ENCODE assay signal across 16 cellular contexts in the genomic region with DNA sequence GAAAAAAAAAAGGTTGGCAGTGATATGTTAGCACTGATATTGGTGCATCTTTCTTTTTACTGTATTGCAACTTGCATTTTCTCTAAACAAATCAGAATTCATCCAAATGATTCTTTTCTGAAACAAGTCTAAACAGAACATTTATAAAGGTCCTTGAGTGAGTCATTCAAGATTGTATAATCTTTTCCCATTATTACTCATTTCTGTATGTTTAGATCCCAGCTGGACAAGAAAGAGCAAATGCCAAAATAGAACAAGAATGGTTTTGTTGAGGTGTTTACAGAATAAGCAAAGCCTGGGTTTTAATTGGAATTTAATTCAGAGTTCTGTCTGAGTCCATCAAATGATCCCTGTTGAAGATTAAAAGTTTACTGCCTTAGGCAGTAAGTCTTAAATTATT.
DNase-seq lines count a peak whose midpoint lies in the region; ATAC-seq, FAIRE-seq and TF ChIP-seq lines count a peak whose summit lies in the region.
"Had no signal": no experiment of that assay in that cellular context is flagged by ENCODE, and none has a peak within 500 bp of the region (broad histone marks: within the 10 kb centered on the region; RNA-seq: fewer than 3 reads in every experiment).

No MANE protein-coding gene starts in this region.

- H3K27me3 Mint-ChIP-seq in CD8-positive, alpha-beta memory T cell: no peaks in the 10 kb centered on the region
- H3K27me3 Mint-ChIP-seq in progenitor cell of endocrine pancreas: no peaks in the 10 kb centered on the region
- H3K27me3 Mint-ChIP-seq: activated CD4-positive, alpha-beta T cell treated with anti-CD3 and anti-CD28 coated beads, Interleukin-2, amount 10 ng/mL, durations not matched to agents 24 days and 14 days had no signal

- no peak overlapping the region for H3K27ac ChIP-seq in foreskin keratinocyte
- H3K27ac ChIP-seq in CD8-positive, alpha-beta memory T cell (ENCODE audit: low read depth, low read length): no peak overlapping the region
- H3K27ac ChIP-seq: neutrophil had no signal

- peaks cover 10% of the 10 kb centered on the region for H3K4me1 ChIP-seq in foreskin keratinocyte
- no peaks in the 10 kb centered on the region for H3K4me1 ChIP-seq in CD8-positive, alpha-beta memory T cell (ENCODE audit: insufficient read depth, low read length)

- no peaks in the 10 kb centered on the region for H3K9me3 ChIP-seq in CD8-positive, alpha-beta memory T cell (ENCODE audit: low read length)
- H3K9me3 ChIP-seq: neutrophil had no signal

- no peak for FAIRE-seq in bronchial epithelial cell (lab: Jason Lieb, UNC)
- FAIRE-seq: HepG2 had no signal

- H3K4me3 Mint-ChIP-seq in CD8-positive, alpha-beta memory T cell: no peak overlapping the region
- H3K4me3 Mint-ChIP-seq in progenitor cell of endocrine pancreas (ENCODE audit: low read depth): no peak overlapping the region
- H3K4me3 Mint-ChIP-seq: activated CD4-positive, alpha-beta T cell treated with anti-CD3 and anti-CD28 coated beads, Interleukin-2, amount 10 ng/mL, durations not matched to agents 24 days and 14 days had no signal

- no peaks in the 10 kb centered on the region for H3K9me3 Mint-ChIP-seq in CD8-positive, alpha-beta memory T cell
- peaks cover 2% of the 10 kb centered on the region for H3K9me3 Mint-ChIP-seq in progenitor cell of endocrine pancreas (ENCODE audit: low read depth)
- H3K9me3 Mint-ChIP-seq: activated CD4-positive, alpha-beta T cell treated with anti-CD3 and anti-CD28 coated beads, Interleukin-2, amount 10 ng/mL, durations not matched to agents 24 days and 14 days had no signal

- POLR2A ChIA-PET in CD8-positive, alpha-beta memory T cell (lab: Charles Lee): no interaction called here

- TF ChIP-seq CTCF in bronchial epithelial cell (IDR thresholded peaks at IDR 0.05; ENCODE audit: insufficient read depth, low read length, severe bottlenecking): no peak
- no peak for TF ChIP-seq CTCF in foreskin keratinocyte (conservative IDR thresholded peaks at IDR 0.05)
- TF ChIP-seq CTCF in progenitor cell of endocrine pancreas (IDR thresholded peaks at IDR 0.05; ENCODE audit: unreplicated experiment): no peak

- H3K27me3 ChIP-seq in bronchial epithelial cell (ENCODE audit: control insufficient read depth, insufficient read depth, low read length) (no peaks in the 10 kb centered on the region), foreskin keratinocyte (no peaks in the 10 kb centered on the region)
- H3K27me3 ChIP-seq in CD8-positive, alpha-beta memory T cell (ENCODE audit: insufficient read depth, low read length, poor library complexity, severe bottlenecking): no peaks in the 10 kb centered on the region
- H3K27me3 ChIP-seq: neutrophil had no signal

- H3K4me1 Mint-ChIP-seq in CD8-positive, alpha-beta memory T cell: no peaks in the 10 kb centered on the region
- no peaks in the 10 kb centered on the region for H3K4me1 Mint-ChIP-seq in progenitor cell of endocrine pancreas (ENCODE audit: low read depth)
- H3K4me1 Mint-ChIP-seq: activated CD4-positive, alpha-beta T cell treated with anti-CD3 and anti-CD28 coated beads, Interleukin-2, amount 10 ng/mL, durations not matched to agents 24 days and 14 days had no signal

- CTCF ChIA-PET in CD8-positive, alpha-beta memory T cell (lab: Charles Lee): no interaction called here

- no peaks in the 10 kb centered on the region for H3K36me3 ChIP-seq in bronchial epithelial cell (ENCODE audit: control insufficient read depth, insufficient read depth, low read length)
- H3K36me3 ChIP-seq in CD8-positive, alpha-beta memory T cell (ENCODE audit: insufficient read depth, low read length): no peaks in the 10 kb centered on the region
- H3K36me3 ChIP-seq: neutrophil had no signal

- ATAC-seq in foreskin keratinocyte (peak; percentile 96), GM21786 (IDR thresholded peaks at IDR 0.05; ENCODE audit: unreplicated experiment) (no peak), HG03565 (IDR thresholded peaks at IDR 0.05; ENCODE audit: unreplicated experiment) (no peak)
- ATAC-seq: esophagus mucosa, HepG2 had no signal

- H3K27ac Mint-ChIP-seq in CD8-positive, alpha-beta memory T cell: no peak overlapping the region
- no peak overlapping the region for H3K27ac Mint-ChIP-seq in progenitor cell of endocrine pancreas
- H3K27ac Mint-ChIP-seq: activated CD4-positive, alpha-beta T cell treated with anti-CD3 and anti-CD28 coated beads, Interleukin-2, amount 10 ng/mL, durations not matched to agents 24 days and 14 days had no signal

- H3K4me3 ChIP-seq in bronchial epithelial cell (ENCODE audit: low read depth, low read length): no peak overlapping the region
- no peak overlapping the region for H3K4me3 ChIP-seq in CD8-positive, alpha-beta memory T cell (ENCODE audit: low read length)

- H3K36me3 Mint-ChIP-seq in CD8-positive, alpha-beta memory T cell: no peaks in the 10 kb centered on the region
- peaks cover 27% of the 10 kb centered on the region for H3K36me3 Mint-ChIP-seq in progenitor cell of endocrine pancreas (ENCODE audit: insufficient read depth)

- peak; percentile 36 for DNase-seq in AG08395 (ENCODE audit: low spot score)
- peak; percentile 59 for DNase-seq in LHCN-M2 (ENCODE audit: low read depth)
- DNase-seq in bronchial epithelial cell (ENCODE audit: low read depth): peak; percentile 96
- peak; percentile 54 to 72 for DNase-seq in foreskin keratinocyte
- DNase-seq in CD8-positive, alpha-beta memory T cell: no peak
- no peak for DNase-seq in progenitor cell of endocrine pancreas (ENCODE audit: low spot score, unreplicated experiment)
- DNase-seq: activated CD4-positive, alpha-beta T cell treated with anti-CD3 and anti-CD28 coated beads, Interleukin-2, amount 10 ng/mL, durations not matched to agents 24 days and 14 days; activated naive CD4-positive, alpha-beta T cell treated with Interleukin-2 at 50 U/mL for 16 hours; NCI-H2029; NCI-H524; stimulated activated CD4-positive, alpha-beta T cell treated with anti-CD3 and anti-CD28 coated beads, Interleukin-2, amount 100 ng/mL, for 48 hours had no signal

Comparison
In these comparisons a context has a peak if more than half of its experiments do, and no peak if none do; other contexts are left out.
1. DNase-seq: peak in AG08395 (single experiment), LHCN-M2 (single experiment), bronchial epithelial cell (single experiment) and foreskin keratinocyte (2 of 2); none in CD8-positive, alpha-beta memory T cell (0 of 5) and progenitor cell of endocrine pancreas (single experiment).